In genomic region chr11:28461338-28461737, GRCh38 we compare ENCODE assay signal across 25 cellular contexts.
DNase-seq lines count a peak whose midpoint lies in the region; ATAC-seq and TF ChIP-seq lines count a peak whose summit lies in the region.
"Had no signal": no experiment of that assay in that cellular context is flagged by ENCODE, and none has a peak within 500 bp of the region (broad histone marks: within the 10 kb centered on the region; RNA-seq: fewer than 3 reads in every experiment).

No MANE protein-coding gene starts in this region.

- H3K4me1 ChIP-seq in BE2C: no peaks in the 10 kb centered on the region
- H3K4me1 ChIP-seq: psoas muscle, uterus had no signal

- no peak for TF ChIP-seq CTCF in AG09319 (IDR thresholded peaks at IDR 0.05; ENCODE audit: low read depth, low read length)
- TF ChIP-seq CTCF in BE2C (IDR thresholded peaks at IDR 0.05; ENCODE audit: low read depth, low read length): no peak

- no peaks in the 10 kb centered on the region for H3K27me3 ChIP-seq in BE2C
- H3K27me3 ChIP-seq: neural progenitor cell, uterus had no signal

- no peak for ATAC-seq in HG03342 (IDR thresholded peaks at IDR 0.05; ENCODE audit: unreplicated experiment)
- ATAC-seq: HepG2; psoas muscle; stimulated activated effector memory CD8-positive, alpha-beta T cell treated with anti-CD3 and anti-CD28 coated beads, Interleukin-12 subunit alpha, Interleukin-12 subunit beta, amount 100 ng/mL, for 72 hours; WTC11 had no signal

- no peaks in the 10 kb centered on the region for H3K9me3 ChIP-seq in BE2C
- H3K9me3 ChIP-seq: psoas muscle, uterus had no signal

- no peaks in the 10 kb centered on the region for H3K36me3 ChIP-seq in BE2C
- H3K36me3 ChIP-seq: neural progenitor cell, uterus had no signal

- H3K4me3 ChIP-seq in BE2C (ENCODE audit: low read depth, low read length): no peak overlapping the region
- H3K4me3 ChIP-seq: lung, neural progenitor cell, psoas muscle, uterus had no signal

- DNase-seq in AG09319 (ENCODE audit: extremely low read depth, low read depth): peak; percentile 12
- peak; percentile 35 for DNase-seq in HS-5 (ENCODE audit: low read depth)
- peak; percentile 35 for DNase-seq in dedifferentiated amniotic fluid mesenchymal stem cell (ENCODE audit: extremely low spot score)
- peak; percentile 12 for DNase-seq in hepatic stellate cell (ENCODE audit: low spot score)
- DNase-seq in BE2C: no peak
- no peak for DNase-seq in NCI-H2107 (lab: John Stamatoyannopoulos, UW)
- DNase-seq in NOMO-1 treated with dmso at 0.1 percent for 144 hours (lab: John Stamatoyannopoulos, UW; ENCODE audit: unreplicated experiment): no peak
- DNase-seq: ACHN; activated CD4-positive, alpha-beta T cell treated with anti-CD3 and anti-CD28 coated beads, Interleukin-2, amount 50 U/mL, for 4 hours; activated CD8-positive, alpha-beta memory T cell treated with anti-CD3 and anti-CD28 coated beads, Interleukin-2, amount 50 U/mL, for 48 hours; activated naive CD8-positive, alpha-beta T cell treated with anti-CD3 and anti-CD28 coated beads for 36 hours; CD4-positive, alpha-beta memory T cell; GDM1; kidney; NCI-H524 treated with DMSO at 0.1 percent for 48 hours; psoas muscle; stimulated activated CD4-positive, alpha-beta T cell treated with anti-CD3 and anti-CD28 coated beads, Interleukin-2, amount 100 ng/mL, for 24 hours; T-helper 9 cell; uterus had no signal

Comparison
In these comparisons a context has a peak if more than half of its experiments do, and no peak if none do; other contexts are left out.
1. DNase-seq: peak in AG09319 (single experiment), HS-5 (single experiment), dedifferentiated amniotic fluid mesenchymal stem cell (single experiment) and hepatic stellate cell (single experiment); none in BE2C (single experiment), NCI-H2107 (single experiment) and NOMO-1 treated with dmso at 0.1 percent for 144 hours (single experiment).